In genomic region chr9:125587819-125588460, GRCh38 we compare ENCODE assay signal across 28 cellular contexts.
"Had no signal": no experiment of that assay in that cellular context is flagged by ENCODE, and none has a peak within 500 bp of the region (broad histone marks: within the 10 kb centered on the region; RNA-seq: fewer than 3 reads in every experiment).

No MANE protein-coding gene starts in this region.

- H3K9me3 Mint-ChIP-seq: natural killer cell treated with Interleukin-12 subunit alpha and Interleukin-12 subunit beta and Interleukin-15 and Interleukin-18, amount 100 ng/mL, for 72 hours; neural progenitor cell; stimulated activated memory B cell treated with anti-CD40 and anti-IgM and Interleukin-4, amounts not matched to agents 10 μg/mL and 1 μg/mL and 100 μg/mL, for 72 hours had no signal

- H2AFZ ChIP-seq: hepatocyte, neural progenitor cell, parathyroid adenoma had no signal

- H3K27ac Mint-ChIP-seq: natural killer cell treated with Interleukin-12 subunit alpha and Interleukin-12 subunit beta and Interleukin-15 and Interleukin-18, amount 100 ng/mL, for 72 hours; neural progenitor cell; stimulated activated memory B cell treated with anti-CD40 and anti-IgM and Interleukin-4, amounts not matched to agents 10 μg/mL and 1 μg/mL and 100 μg/mL, for 72 hours had no signal

- ATAC-seq: left cardiac atrium; lower lobe of right lung; natural killer cell treated with Interleukin-12 subunit alpha and Interleukin-12 subunit beta and Interleukin-15 and Interleukin-18, amount 100 ng/mL, for 72 hours; psoas muscle; sciatic nerve; stimulated activated memory B cell treated with anti-CD40 and anti-IgM and Interleukin-4, amounts not matched to agents 10 μg/mL and 1 μg/mL and 100 μg/mL, for 72 hours had no signal

- H3K9me3 ChIP-seq: colonic mucosa, esophagus muscularis mucosa, left ventricle myocardium inferior, lower lobe of right lung, psoas muscle, spleen, stomach, thoracic aorta, transverse colon had no signal

- DNase-seq: cerebellar nuclear complex; colonic mucosa; effector CD4-positive, alpha-beta T cell; foreskin melanocyte; head of caudate nucleus; kidney; left cardiac atrium; left ventricle myocardium inferior; lower lobe of right lung; mesenchymal stem cell; midbrain; nucleus accumbens; psoas muscle; spleen; stimulated activated CD4-positive, alpha-beta T cell treated with anti-CD3 and anti-CD28 coated beads, Interleukin-15, amount 100 ng/mL, for 24 hours; stimulated activated CD4-positive, alpha-beta T cell treated with anti-CD3 and anti-CD28 coated beads, Interleukin-1b, Interleukin-23, amount 100 ng/mL, for 48 hours; stimulated activated CD4-positive, alpha-beta T cell treated with anti-CD3 and anti-CD28 coated beads, Interleukin-4, amount 100 ng/mL, for 24 hours; stomach; substantia nigra; transverse colon had no signal

- FAIRE-seq: kidney had no signal

- H3K4me2 ChIP-seq: hepatocyte, neural progenitor cell had no signal

- H3K27me3 Mint-ChIP-seq: natural killer cell treated with Interleukin-12 subunit alpha and Interleukin-12 subunit beta and Interleukin-15 and Interleukin-18, amount 100 ng/mL, for 72 hours; stimulated activated memory B cell treated with anti-CD40 and anti-IgM and Interleukin-4, amounts not matched to agents 10 μg/mL and 1 μg/mL and 100 μg/mL, for 72 hours had no signal

- H3K4me3 ChIP-seq: colonic mucosa, esophagus muscularis mucosa, hepatocyte, left ventricle myocardium inferior, lower lobe of right lung, neural progenitor cell, psoas muscle, spleen, stomach, thoracic aorta, transverse colon had no signal

- H3K4me1 ChIP-seq: colonic mucosa, esophagus muscularis mucosa, left ventricle myocardium inferior, parathyroid adenoma, psoas muscle had no signal

- H3K36me3 Mint-ChIP-seq: natural killer cell treated with Interleukin-12 subunit alpha and Interleukin-12 subunit beta and Interleukin-15 and Interleukin-18, amount 100 ng/mL, for 72 hours had no signal

- H3K4me3 Mint-ChIP-seq: natural killer cell treated with Interleukin-12 subunit alpha and Interleukin-12 subunit beta and Interleukin-15 and Interleukin-18, amount 100 ng/mL, for 72 hours; neural progenitor cell; stimulated activated memory B cell treated with anti-CD40 and anti-IgM and Interleukin-4, amounts not matched to agents 10 μg/mL and 1 μg/mL and 100 μg/mL, for 72 hours had no signal

- H3K27ac ChIP-seq: colonic mucosa, esophagus muscularis mucosa, hepatocyte, left ventricle myocardium inferior, lower lobe of right lung, neural progenitor cell, parathyroid adenoma, psoas muscle, spleen, stomach, thoracic aorta, transverse colon had no signal

- H3K36me3 ChIP-seq: colonic mucosa, neural progenitor cell, transverse colon had no signal

- H3K27me3 ChIP-seq: colonic mucosa, esophagus muscularis mucosa, hepatocyte, neural progenitor cell, spleen, stomach, transverse colon had no signal

- H3K9ac ChIP-seq: neural progenitor cell, parathyroid adenoma had no signal
